7 cellular contexts compared by ENCODE assay signal in the genomic region with DNA sequence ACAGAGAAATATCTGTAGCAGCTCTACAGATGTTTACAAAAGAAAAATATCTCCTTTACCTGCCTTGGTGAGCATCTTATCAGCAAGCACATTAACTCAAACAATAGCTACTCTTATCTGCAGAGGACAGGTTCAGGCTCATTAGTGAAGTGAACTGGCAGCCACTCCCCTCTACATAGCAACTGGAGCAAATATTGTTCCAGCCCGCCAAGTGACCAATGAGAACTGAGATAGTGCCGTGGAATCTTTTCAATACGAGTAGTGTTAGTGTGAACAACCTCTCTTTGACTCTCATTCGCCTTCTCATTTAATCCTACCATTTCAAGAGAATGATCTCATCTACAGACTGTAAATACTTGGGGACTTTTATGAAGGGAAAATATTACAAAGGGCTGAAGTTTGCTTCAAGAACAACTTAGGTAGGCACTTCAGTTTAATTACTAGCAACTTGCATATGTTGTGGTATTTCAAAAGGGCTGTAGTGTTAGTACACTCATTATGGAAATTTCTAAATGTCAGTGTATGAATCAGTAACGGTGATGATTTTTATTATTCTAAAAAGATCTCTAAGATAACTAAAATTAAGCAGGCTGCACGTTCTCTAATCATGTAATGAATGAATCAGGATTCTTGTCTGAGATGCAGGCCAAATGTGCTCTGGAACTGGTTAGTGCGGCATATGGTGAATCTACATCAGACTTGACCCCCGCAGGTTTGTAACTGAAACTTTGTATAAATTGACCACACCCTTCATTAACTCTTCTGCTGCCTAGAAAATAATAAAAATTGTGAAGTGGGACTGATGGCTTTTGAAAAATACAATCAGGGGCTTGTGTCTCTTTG.
DNase-seq lines count a peak whose midpoint lies in the region; ATAC-seq and TF ChIP-seq lines count a peak whose summit lies in the region.

No MANE protein-coding gene starts in this region.

- no peaks in the 10 kb centered on the region for H3K36me3 ChIP-seq in skeletal muscle satellite cell (ENCODE audit: insufficient read depth, low read length)
- H3K36me3 ChIP-seq in CD8-positive, alpha-beta T cell (ENCODE audit: insufficient read depth, low read length): no peaks in the 10 kb centered on the region

- peaks cover 26% of the 10 kb centered on the region for H3K4me1 ChIP-seq in skeletal muscle satellite cell (ENCODE audit: control insufficient read depth, insufficient read depth, low read length)
- no peaks in the 10 kb centered on the region for H3K4me1 ChIP-seq in CD8-positive, alpha-beta T cell (ENCODE audit: insufficient read depth, low read length)

- H3K4me3 ChIP-seq in HFF-Myc (replicated peaks; ENCODE audit: low read depth, low read length): 0 out of 2 replicates have a peak overlapping the region, but pooled peaks have one; percentile 0
- H3K4me3 ChIP-seq in epithelial cell of esophagus (ENCODE audit: low read length): no peak overlapping the region
- no peak overlapping the region for H3K4me3 ChIP-seq in skeletal muscle satellite cell (ENCODE audit: low read length)
- no peak overlapping the region for H3K4me3 ChIP-seq in CD8-positive, alpha-beta T cell (ENCODE audit: low read depth, low read length)

- CTCF ChIA-PET in CD8-positive, alpha-beta T cell (lab: Charles Lee): no interaction called here

- peaks cover 2% of the 10 kb centered on the region for H3K27me3 Mint-ChIP-seq in CD8-positive, alpha-beta T cell (ENCODE audit: low read depth)

- no peak overlapping the region for H3K4me3 Mint-ChIP-seq in CD8-positive, alpha-beta T cell

- no peaks in the 10 kb centered on the region for H3K9me3 Mint-ChIP-seq in CD8-positive, alpha-beta T cell

- no peak for ATAC-seq in CD8-positive, alpha-beta T cell

- no peaks in the 10 kb centered on the region for H3K9me3 ChIP-seq in skeletal muscle satellite cell (replicated peaks; ENCODE audit: low read length)
- no peaks in the 10 kb centered on the region for H3K9me3 ChIP-seq in CD8-positive, alpha-beta T cell (ENCODE audit: low read length)

- intact Hi-C loops in CD8-positive, alpha-beta T cell (cut with DNase I, micrococcal nuclease): no loop called here

- no peak overlapping the region for H3K27ac Mint-ChIP-seq in CD8-positive, alpha-beta T cell

- no peak overlapping the region for H3K27ac ChIP-seq in CD8-positive, alpha-beta T cell (ENCODE audit: low read depth, low read length)

- DNase-seq in HFF-Myc (ENCODE audit: extremely low read depth, low read depth) (no peak), NCI-H69 (lab: John Stamatoyannopoulos, UW) (peak; percentile 92), epithelial cell of esophagus (ENCODE audit: low read depth) (peak; percentile 80), activated gamma-delta T cell treated with Interleukin-2 at 50 U/mL for 16 hours (no peak), DMS79 (lab: John Stamatoyannopoulos, UW) (no peak)
- no peak for DNase-seq in CD8-positive, alpha-beta T cell

- TF ChIP-seq CTCF in HFF-Myc (IDR thresholded peaks at IDR 0.05; ENCODE audit: low read depth, low read length, missing control alignments) (no peak), epithelial cell of esophagus (IDR thresholded peaks at IDR 0.05; ENCODE audit: insufficient read depth, low read depth, low read length, missing control alignments) (no peak)
- no peak for TF ChIP-seq CTCF in CD8-positive, alpha-beta T cell (IDR thresholded peaks at IDR 0.05)

- H3K9ac ChIP-seq in skeletal muscle satellite cell (ENCODE audit: low read depth, low read length): peak overlapping the region; percentile 19

- peak overlapping the region; percentile 58 for H3K4me2 ChIP-seq in skeletal muscle satellite cell (ENCODE audit: low read length)

- H3K4me1 Mint-ChIP-seq in CD8-positive, alpha-beta T cell (ENCODE audit: low read depth): no peaks in the 10 kb centered on the region

- H3K36me3 Mint-ChIP-seq in CD8-positive, alpha-beta T cell: no peaks in the 10 kb centered on the region

- POLR2A ChIA-PET in CD8-positive, alpha-beta T cell (lab: Charles Lee): no interaction called here

- H3K27me3 ChIP-seq in skeletal muscle satellite cell (ENCODE audit: control insufficient read depth, insufficient read depth, low read length): no peaks in the 10 kb centered on the region
- H3K27me3 ChIP-seq in CD8-positive, alpha-beta T cell (ENCODE audit: insufficient read depth, low read length): no peaks in the 10 kb centered on the region

Comparison
In these comparisons a context has a peak if more than half of its experiments do, and no peak if none do; other contexts are left out.
1. DNase-seq: peak in NCI-H69 (single experiment) and epithelial cell of esophagus (single experiment); none in HFF-Myc (single experiment), activated gamma-delta T cell treated with Interleukin-2 at 50 U/mL for 16 hours (single experiment), DMS79 (single experiment) and CD8-positive, alpha-beta T cell (0 of 7).